20 cellular contexts compared by ENCODE assay signal in the genomic region with DNA sequence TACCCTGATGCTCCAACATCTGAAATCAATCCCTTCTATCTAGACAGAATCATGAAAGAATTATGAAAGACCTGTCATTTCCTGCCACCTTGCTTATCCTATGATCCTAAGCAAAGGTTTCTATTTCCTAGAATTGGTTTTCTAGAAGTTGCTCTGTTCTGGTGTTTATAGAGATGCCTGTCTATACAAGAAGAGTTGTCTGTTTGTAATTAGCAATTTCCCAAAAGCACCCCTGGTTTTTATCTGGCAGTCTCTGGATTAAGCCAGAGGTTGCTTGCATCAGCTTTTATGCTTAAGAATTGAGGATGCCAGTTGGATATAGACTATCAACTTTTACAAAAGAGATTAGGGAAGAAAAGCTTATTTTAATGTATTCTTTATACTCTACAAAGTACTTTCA.
"Had no signal": no experiment of that assay in that cellular context is flagged by ENCODE, and none has a peak within 500 bp of the region (broad histone marks: within the 10 kb centered on the region; RNA-seq: fewer than 3 reads in every experiment).

No MANE protein-coding gene starts in this region.

- ATAC-seq: HepG2, T-cell had no signal

- H3K9me3 ChIP-seq: MG63 had no signal

- DNase-seq: IMR-90, Karpas-422, KG1, MG63, NCI-H1092 treated with DMSO at 0.1 percent for 48 hours, NCI-H1436, NCI-H187, NCI-H2029, NCI-H2081 treated with DMSO at 0.1 percent for 48 hours, NCI-H2171, NCI-H226, NCI-H446, NCI-H510A, NCI-H524 treated with DMSO at 0.1 percent for 48 hours, NCI-H774, RPMI8226, SHP77, SW 1271, T-cell had no signal

- H3K9me3 Mint-ChIP-seq: T-cell had no signal

- H3K27me3 ChIP-seq: MG63 had no signal

- H3K27me3 Mint-ChIP-seq: T-cell had no signal

- H3K4me1 Mint-ChIP-seq: T-cell had no signal

- H3K27ac Mint-ChIP-seq: T-cell had no signal

- H3K4me3 Mint-ChIP-seq: T-cell had no signal

- H3K36me3 ChIP-seq: MG63 had no signal

- H3K36me3 Mint-ChIP-seq: T-cell had no signal

- H3K4me3 ChIP-seq: MG63 had no signal
